8 cellular contexts compared by ENCODE assay signal in genomic region chr2:61469424-61470121, GRCh38. TPM values are rescaled to one million over a fixed set of nuclear protein-coding genes. Genes with fewer than 3 reads are reported as not detected.
DNase-seq lines count a peak whose midpoint lies in the region; ATAC-seq lines count a peak whose summit lies in the region.

No MANE protein-coding gene starts in this region.

- H3K4me3 ChIP-seq in CD4-positive, CD25-positive, alpha-beta regulatory T cell (ENCODE audit: low read depth, low read length): peak overlapping the region; percentile 90
- peak overlapping the region; percentile 88 for H3K4me3 ChIP-seq in HUES64 (ENCODE audit: low read length)
- peak overlapping the region; percentile 91 for H3K4me3 ChIP-seq in mesendoderm (ENCODE audit: low read length)

- H2AK5ac ChIP-seq in mesendoderm (ENCODE audit: low read length): no peak overlapping the region

- peak overlapping the region; percentile 90 to 96 (median 91) for H3K27ac Mint-ChIP-seq in CD4-positive, CD25-positive, alpha-beta regulatory T cell

- H3K4me3 Mint-ChIP-seq in CD4-positive, CD25-positive, alpha-beta regulatory T cell: peak overlapping the region; percentile 97 to 100 (median 98)

- H4K8ac ChIP-seq in mesendoderm (ENCODE audit: low read depth, low read length): no peak overlapping the region

- peak overlapping the region; percentile 48 for H3K4me2 ChIP-seq in mesendoderm (ENCODE audit: low read length)

- no peaks in the 10 kb centered on the region for H3K27me3 ChIP-seq in CD4-positive, CD25-positive, alpha-beta regulatory T cell (ENCODE audit: control insufficient read depth, insufficient read depth, low read length)
- H3K27me3 ChIP-seq in HUES64 (ENCODE audit: insufficient read depth, low read length) (no peaks in the 10 kb centered on the region), mesendoderm (ENCODE audit: insufficient read depth, low read length, poor library complexity) (no peaks in the 10 kb centered on the region)

- H2BK120ac ChIP-seq in mesendoderm (ENCODE audit: low read depth, low read length): peak overlapping the region; percentile 47

- peaks cover 15 to 58% (median 35%) of the 10 kb centered on the region in 4 donors for H3K4me1 Mint-ChIP-seq in CD4-positive, CD25-positive, alpha-beta regulatory T cell

- WGBS in HUES64: 25% methylated on average over 2 of the region's 8 CpGs
- WGBS in mesendoderm (ENCODE audit: extremely low coverage, insufficient coverage, low lambda C conversion rate): no CpG with 5 or more reads among the region's 8 CpGs

- H3K23ac ChIP-seq in mesendoderm (ENCODE audit: low read length): no peak overlapping the region

- H2BK5ac ChIP-seq in mesendoderm (ENCODE audit: low read length): no peak overlapping the region

- no peak for ATAC-seq in CD4-positive, CD25-positive, alpha-beta regulatory T cell (ENCODE audit: low read depth in 2 of 2)
- ATAC-seq in HG03460 (IDR thresholded peaks at IDR 0.05; ENCODE audit: unreplicated experiment) (no peak), HG02885 (IDR thresholded peaks at IDR 0.05; ENCODE audit: poor library complexity, unreplicated experiment) (no peak)

- peak overlapping the region; percentile 99 for H3K4ac ChIP-seq in mesendoderm (ENCODE audit: low read depth, low read length)

- no peaks in the 10 kb centered on the region for H3K36me3 Mint-ChIP-seq in CD4-positive, CD25-positive, alpha-beta regulatory T cell

- H2BK15ac ChIP-seq in mesendoderm (replicated peaks; ENCODE audit: low read depth): no peak overlapping the region

- H4K5ac ChIP-seq in mesendoderm (ENCODE audit: low read length): no peak overlapping the region

- peaks cover 2% of the 10 kb centered on the region for H3K36me3 ChIP-seq in CD4-positive, CD25-positive, alpha-beta regulatory T cell (ENCODE audit: control insufficient read depth, insufficient read depth, low read length)
- peaks cover 19% of the 10 kb centered on the region for H3K36me3 ChIP-seq in HUES64 (ENCODE audit: insufficient read depth, low read length)
- H3K36me3 ChIP-seq in mesendoderm (ENCODE audit: control insufficient read depth, insufficient read depth, low read length): no peaks in the 10 kb centered on the region

- peak overlapping the region; percentile 100 for H3K18ac ChIP-seq in mesendoderm (ENCODE audit: low read length)

- H3K56ac ChIP-seq in mesendoderm (ENCODE audit: low read length): peak overlapping the region; percentile 91

- H3K27me3 Mint-ChIP-seq in CD4-positive, CD25-positive, alpha-beta regulatory T cell: no peaks in the 10 kb centered on the region

- H3K9ac ChIP-seq in HUES64 (ENCODE audit: low read depth, low read length) (peak overlapping the region; percentile 94), mesendoderm (ENCODE audit: low read length) (peak overlapping the region; percentile 92)

- peaks cover 42% of the 10 kb centered on the region for H3K4me1 ChIP-seq in CD4-positive, CD25-positive, alpha-beta regulatory T cell (ENCODE audit: control insufficient read depth, insufficient read depth, low read length, poor library complexity, severe bottlenecking)
- H3K4me1 ChIP-seq in HUES64 (ENCODE audit: insufficient read depth, low read length) (peaks cover 15% of the 10 kb centered on the region), mesendoderm (ENCODE audit: control insufficient read depth, low read depth, low read length) (peaks cover 2% of the 10 kb centered on the region)

- H3K79me2 ChIP-seq in mesendoderm (ENCODE audit: control insufficient read depth, insufficient read depth, low read length): peaks cover 54% of the 10 kb centered on the region

- no peaks in the 10 kb centered on the region for H3K9me3 Mint-ChIP-seq in CD4-positive, CD25-positive, alpha-beta regulatory T cell

- no peaks in the 10 kb centered on the region for H3K79me1 ChIP-seq in mesendoderm (ENCODE audit: low read length)

- no peaks in the 10 kb centered on the region for H3K9me3 ChIP-seq in CD4-positive, CD25-positive, alpha-beta regulatory T cell (ENCODE audit: control insufficient read depth in 2 of 2, low read length in 2 of 2)
- H3K9me3 ChIP-seq in HUES64 (ENCODE audit: insufficient read depth, low read depth, low read length): no peaks in the 10 kb centered on the region

- DNase-seq in CD4-positive, CD25-positive, alpha-beta regulatory T cell: no peak
- no peak for DNase-seq in caudate nucleus (lab: John Stamatoyannopoulos, UW)
- no peak for DNase-seq in mesendoderm
- no peak for DNase-seq in HuH-7.5 (ENCODE audit: low spot score)
- no peak for DNase-seq in NCI-H2029 (lab: John Stamatoyannopoulos, UW)

- peak overlapping the region; percentile 99 for H3K27ac ChIP-seq in CD4-positive, CD25-positive, alpha-beta regulatory T cell (ENCODE audit: insufficient read depth, low read length, poor library complexity, severe bottlenecking)
- H3K27ac ChIP-seq in HUES64 (ENCODE audit: low read depth, low read length) (peak overlapping the region; percentile 96), caudate nucleus (ENCODE audit: low read depth, low read length) (peak overlapping the region; percentile 83), mesendoderm (ENCODE audit: low read depth, low read length) (peak overlapping the region; percentile 99)

RNA-seq across cellular contexts. Expression of gene USP34, which starts 1.3 kb away (rescaled TPM):
- 197 TPM for total RNA-seq in CD4-positive, CD25-positive, alpha-beta regulatory T cell
- 10 to 100 TPM; 16.6 to 20.9 (median 17.5) TPM for polyA plus RNA-seq in CD4-positive, CD25-positive, alpha-beta regulatory T cell
- 41.6 TPM for polyA plus RNA-seq in HUES64 (2013, experiment 1 of 2)
- 48.2 TPM for polyA plus RNA-seq in HUES64 (2013, experiment 2 of 2)
- 34.3 TPM for polyA plus RNA-seq in mesendoderm (2013, experiment 1 of 2)
- polyA plus RNA-seq in mesendoderm (2013, experiment 2 of 2): 32.0 TPM
